ENCODE assay signal across 17 cellular contexts in genomic region chr12:69412655-69413054, GRCh38. TPM values are rescaled to one million over a fixed set of nuclear protein-coding genes. Genes with fewer than 3 reads are reported as not detected.
DNase-seq lines count a peak whose midpoint lies in the region; ATAC-seq and TF ChIP-seq lines count a peak whose summit lies in the region.
"Had no signal": no experiment of that assay in that cellular context is flagged by ENCODE, and none has a peak within 500 bp of the region (broad histone marks: within the 10 kb centered on the region; RNA-seq: fewer than 3 reads in every experiment).

No MANE protein-coding gene starts in this region.

- no peak overlapping the region for H3K4me3 ChIP-seq in Caco-2 (ENCODE audit: low read depth, low read length)
- H3K4me3 ChIP-seq in IMR-90 (ENCODE audit: insufficient read depth, low read depth, low read length) = no peak overlapping the region
- H3K4me3 ChIP-seq in trophoblast cell (ENCODE audit: low read depth, low read length) = no peak overlapping the region
- H3K4me3 ChIP-seq: BLaER1 had no signal

- H2AK9ac ChIP-seq in IMR-90 (replicated peaks; ENCODE audit: low read depth, low read length, poor library complexity) = no peak overlapping the region

- CTCF ChIA-PET in Caco-2 (lab: Charles Lee) (no interaction called here), IMR-90 (lab: Yijun Ruan, JAX) (interaction anchor here (0.7 kb wide), 1 partner anchor 160 kb away, joined by 4 read pairs; no protein-coding TSS in a partner anchor)

- no peak overlapping the region for H3K4me3 Mint-ChIP-seq in Caco-2 (ENCODE audit: unreplicated experiment)
- H3K4me3 Mint-ChIP-seq in central memory CD8-positive, alpha-beta T cell = no peak overlapping the region
- H3K4me3 Mint-ChIP-seq: CD14-positive monocyte; CD4-positive, alpha-beta memory T cell had no signal

- no peak for TF ChIP-seq POLR2A in IMR-90 (IDR thresholded peaks at IDR 0.05; ENCODE audit: low read depth, low read length)

- no peak overlapping the region for H3K9ac ChIP-seq in IMR-90 (ENCODE audit: low read depth, low read length)
- H3K9ac ChIP-seq in trophoblast cell (ENCODE audit: low read length) = no peak overlapping the region
- H3K9ac ChIP-seq: BLaER1 had no signal

- H3K14ac ChIP-seq in IMR-90 (replicated peaks; ENCODE audit: low read depth, low read length) (no peak overlapping the region), trophoblast cell (ENCODE audit: low read length) (no peak overlapping the region)

- H2BK15ac ChIP-seq in IMR-90 (ENCODE audit: low read depth, low read length) = no peak overlapping the region

- dilution Hi-C loops in IMR-90 (cut with HindIII; ENCODE audit: low sequenced_read_pairs, unreplicated experiment) = no loop called here

- H2BK120ac ChIP-seq in IMR-90 (ENCODE audit: low read depth, low read length) = no peak overlapping the region
- H2BK120ac ChIP-seq in trophoblast cell (ENCODE audit: insufficient read depth, low read length, poor library complexity) = no peak overlapping the region

- H4K20me1 ChIP-seq in IMR-90 (ENCODE audit: insufficient read depth, low read length) = no peaks in the 10 kb centered on the region
- H4K20me1 ChIP-seq: BLaER1 had no signal

- no peak overlapping the region; the same call in 1 of the 2 replicates for H4K91ac ChIP-seq in IMR-90 (ENCODE audit: insufficient read depth, low read depth, low read length)
- peak overlapping the region; percentile 43 for H4K91ac ChIP-seq in trophoblast cell (ENCODE audit: low read depth, low read length)

- no peak overlapping the region for H3K4me2 ChIP-seq in IMR-90 (ENCODE audit: low read depth, low read length)
- no peak overlapping the region for H3K4me2 ChIP-seq in trophoblast cell (ENCODE audit: low read length)
- H3K4me2 ChIP-seq: BLaER1 had no signal

- H3K4ac ChIP-seq in IMR-90 (ENCODE audit: low read depth, low read length) (no peak overlapping the region), trophoblast cell (ENCODE audit: low read depth, low read length) (no peak overlapping the region)

- peak overlapping the region; percentile 78 for H2BK12ac ChIP-seq in trophoblast cell (ENCODE audit: low read length)

- H2BK5ac ChIP-seq in IMR-90 (ENCODE audit: low read depth, low read length, poor library complexity, severe bottlenecking) = no peak overlapping the region
- H2BK5ac ChIP-seq in trophoblast cell (ENCODE audit: low read depth, low read length, poor library complexity) = no peak overlapping the region

- H3K18ac ChIP-seq in IMR-90 (ENCODE audit: low read depth, low read length) = no peak overlapping the region
- H3K18ac ChIP-seq in trophoblast cell (ENCODE audit: low read length) = no peak overlapping the region

- H3K79me1 ChIP-seq in IMR-90 (ENCODE audit: low read depth in 1 of 2, low read length in 2 of 2) (peaks cover 0 to 3% of the 10 kb centered on the region in 2 experiments; a peak in 1 of 4 replicates), trophoblast cell (ENCODE audit: low read length) (peaks cover 27% of the 10 kb centered on the region)

- H3K27ac ChIP-seq in IMR-90 (ENCODE audit: insufficient read depth, low read length) = no peak overlapping the region
- no peak overlapping the region for H3K27ac ChIP-seq in trophoblast cell (ENCODE audit: low read depth, low read length)
- H3K27ac ChIP-seq: BLaER1 had no signal

- H3K36me3 ChIP-seq in Caco-2 (ENCODE audit: control insufficient read depth, insufficient read depth, low read length) = no peaks in the 10 kb centered on the region
- H3K36me3 ChIP-seq in IMR-90 (ENCODE audit: control insufficient read depth, insufficient read depth, low read length) = no peaks in the 10 kb centered on the region
- H3K36me3 ChIP-seq in trophoblast cell (ENCODE audit: control insufficient read depth in 1 of 2, insufficient read depth in 2 of 2, low read length in 2 of 2) = no peaks in the 10 kb centered on the region

- H3K27me3 Mint-ChIP-seq in Caco-2 (ENCODE audit: insufficient read depth, unreplicated experiment) = no peaks in the 10 kb centered on the region
- no peaks in the 10 kb centered on the region for H3K27me3 Mint-ChIP-seq in central memory CD8-positive, alpha-beta T cell
- H3K27me3 Mint-ChIP-seq: CD4-positive, alpha-beta memory T cell had no signal

- no peak overlapping the region for H2AFZ ChIP-seq in IMR-90 (replicated peaks; ENCODE audit: low read length, poor library complexity)
- no peak overlapping the region for H2AFZ ChIP-seq in trophoblast cell (ENCODE audit: insufficient read depth, low read length, poor library complexity)

- in situ Hi-C loops in IMR-90 (cut with MboI; ENCODE audit: low sequenced_read_pairs) = no loop called here

- ATAC-seq in IMR-90 (ENCODE audit: low read depth) (no peak), HG03521 (IDR thresholded peaks at IDR 0.05; ENCODE audit: unreplicated experiment) (no peak), HG02840 (IDR thresholded peaks at IDR 0.05; ENCODE audit: low FRiP score, unreplicated experiment) (no peak)
- no peak for ATAC-seq in central memory CD8-positive, alpha-beta T cell (replicated peaks; ENCODE audit: extremely low read depth, poor library complexity, severe bottlenecking)
- ATAC-seq: HCT116 had no signal

- no peak overlapping the region for H3K56ac ChIP-seq in IMR-90 (ENCODE audit: extremely low read depth, insufficient read depth, low read length)

- peaks cover 33% of the 10 kb centered on the region for H3K4me1 ChIP-seq in Caco-2
- H3K4me1 ChIP-seq in IMR-90 (ENCODE audit: control insufficient read depth, insufficient read depth, low read length) = peaks cover 10% of the 10 kb centered on the region
- peaks cover 20% of the 10 kb centered on the region in 2 experiments for H3K4me1 ChIP-seq in trophoblast cell (ENCODE audit: control insufficient read depth in 1 of 2, insufficient read depth in 2 of 2, low read length in 2 of 2)

- H2BK20ac ChIP-seq in IMR-90 (ENCODE audit: low read depth, low read length) = no peak overlapping the region

- H3K27me3 ChIP-seq in Caco-2 (replicated peaks; ENCODE audit: control insufficient read depth, insufficient read depth, low read length) (no peaks in the 10 kb centered on the region), IMR-90 (ENCODE audit: control insufficient read depth, insufficient read depth, low read length) (no peaks in the 10 kb centered on the region), trophoblast cell (ENCODE audit: insufficient read depth, low read length) (no peaks in the 10 kb centered on the region)
- H3K27me3 ChIP-seq: BLaER1 had no signal

- BruUV-seq in Caco-2 (replicated peaks; lab: Mats Ljungman, UMichigan) (no TSS peak), IMR-90 (replicated peaks; lab: Mats Ljungman, UMichigan) (no TSS peak)

- H3K9me3 ChIP-seq in Caco-2 (no peaks in the 10 kb centered on the region), IMR-90 (ENCODE audit: control insufficient read depth, insufficient read depth, low read length) (no peaks in the 10 kb centered on the region), trophoblast cell (ENCODE audit: insufficient read depth, low read depth, low read length) (no peaks in the 10 kb centered on the region)
- H3K9me3 ChIP-seq: BLaER1 had no signal

- H4K5ac ChIP-seq in IMR-90 (ENCODE audit: low read depth, low read length) = no peak overlapping the region

- peaks cover 7% of the 10 kb centered on the region; the same call in 1 of the 2 replicates for H3K9me1 ChIP-seq in IMR-90 (ENCODE audit: insufficient read depth, low read length)

- peaks cover 37% of the 10 kb centered on the region for H3K4me1 Mint-ChIP-seq in Caco-2 (ENCODE audit: low read depth, unreplicated experiment)
- no peaks in the 10 kb centered on the region for H3K4me1 Mint-ChIP-seq in central memory CD8-positive, alpha-beta T cell
- H3K4me1 Mint-ChIP-seq: CD14-positive monocyte; CD4-positive, alpha-beta memory T cell had no signal

- H3K79me2 ChIP-seq in trophoblast cell (ENCODE audit: control insufficient read depth, insufficient read depth, low read length, poor library complexity) = no peaks in the 10 kb centered on the region

- H3K36me3 Mint-ChIP-seq in Caco-2 (ENCODE audit: insufficient read depth, unreplicated experiment) = peaks cover 24% of the 10 kb centered on the region
- peaks cover 3% of the 10 kb centered on the region for H3K36me3 Mint-ChIP-seq in central memory CD8-positive, alpha-beta T cell (ENCODE audit: insufficient read depth)

- WGBS in IMR-90 (ENCODE audit: extremely low coverage in 2 of 2, insufficient read length in 1 of 2), 2 experiments = 93% methylated on average over 2 of the region's 3 CpGs; no CpG with 5 or more reads in 1 of the 2 experiments
- WGBS in trophoblast cell (ENCODE audit: extremely low coverage, insufficient coverage, insufficient read length) = no CpG with 5 or more reads among the region's 3 CpGs

- POLR2A ChIA-PET in Caco-2 (lab: Charles Lee) = no interaction called here
- POLR2A ChIA-PET in IMR-90 (lab: Charles Lee; ENCODE audit: unreplicated experiment) = no interaction called here

- DNase-seq in Caco-2 = no peak
- DNase-seq in IMR-90 = no peak
- no peak for DNase-seq in central memory CD8-positive, alpha-beta T cell (ENCODE audit: low spot score in 2 of 2)
- no peak for DNase-seq in trophoblast cell
- DNase-seq in foreskin melanocyte = no peak
- DNase-seq: Calu3; CD4-positive, alpha-beta memory T cell; DMS79 treated with DMSO at 0.1 percent for 48 hours; GF-D8; GOT3; H7; KG1 had no signal

- no peak for TF ChIP-seq RAD21 in IMR-90 (IDR thresholded peaks at IDR 0.05; ENCODE audit: low read length)

- no peak overlapping the region for H4K12ac ChIP-seq in trophoblast cell (ENCODE audit: low read depth, low read length)

- H4K8ac ChIP-seq in IMR-90 (ENCODE audit: low read depth in 2 of 2, low read length in 2 of 2) (no peak overlapping the region), trophoblast cell (ENCODE audit: low read depth, low read length) (no peak overlapping the region)

- peak overlapping the region; percentile 80 for H3K27ac Mint-ChIP-seq in Caco-2 (ENCODE audit: unreplicated experiment)
- peak overlapping the region; percentile 29 for H3K27ac Mint-ChIP-seq in central memory CD8-positive, alpha-beta T cell (ENCODE audit: low read depth)

- intact Hi-C loops in Caco-2 (cut with micrococcal nuclease; ENCODE audit: unreplicated experiment) = no loop called here
- intact Hi-C loops in IMR-90 (cut with micrococcal nuclease) = no loop called here

- H3K23ac ChIP-seq in IMR-90 (ENCODE audit: low read depth, low read length) (no peak overlapping the region), trophoblast cell (ENCODE audit: low read length) (no peak overlapping the region)

- no peaks in the 10 kb centered on the region for H3K9me3 Mint-ChIP-seq in Caco-2 (ENCODE audit: unreplicated experiment)
- no peaks in the 10 kb centered on the region for H3K9me3 Mint-ChIP-seq in central memory CD8-positive, alpha-beta T cell
- H3K9me3 Mint-ChIP-seq: CD4-positive, alpha-beta memory T cell had no signal

- peak overlapping the region; percentile 15; the same call in 1 of the 2 replicates for H2AK5ac ChIP-seq in IMR-90 (ENCODE audit: low read depth, low read length)
- H2AK5ac ChIP-seq in trophoblast cell (ENCODE audit: low read length) = no peak overlapping the region

- TF ChIP-seq CTCF in Caco-2 (IDR thresholded peaks at IDR 0.05; ENCODE audit: insufficient read depth in 1 of 2, low read depth in 1 of 2, low read length in 1 of 2, severe bottlenecking in 1 of 2, unreplicated experiment in 1 of 2) (no peak), IMR-90 (conservative IDR thresholded peaks at IDR 0.05; ENCODE audit: low read depth, low read length) (no peak)

RNA-seq across cellular contexts. Expression of gene YEATS4, which starts 53.1 kb away (rescaled TPM):
- 40.9 and 42.6 TPM in 2 replicates for total RNA-seq in Caco-2 (2022)
- total RNA-seq in IMR-90 (2012; rRNA removed) = 15.1 and 17.8 TPM in 2 replicates
- 6.9 and 10.0 TPM in 2 replicates for polyA plus RNA-seq in IMR-90 (2012; rRNA removed)
- 23.0 and 30.8 TPM in 2 replicates for polyA plus RNA-seq in IMR-90 (2012; cell fraction: cytosol; rRNA removed)
- polyA plus RNA-seq in IMR-90 (2012; cell fraction: nucleus; rRNA removed; ENCODE audit: low replicate concordance) = 7.0 and 14.9 TPM in 2 replicates
- 13.2 and 13.5 TPM in 2 replicates for polyA plus RNA-seq in trophoblast cell (2013)

RNA-seq across cellular contexts. Expression of gene FRS2, which starts 57.5 kb away (rescaled TPM):
- total RNA-seq in Caco-2 (2022) (82.3 and 86.5 TPM in 2 replicates), IMR-90 (2012; rRNA removed) (58.3 and 65.8 TPM in 2 replicates)
- 12.4 and 13.0 TPM in 2 replicates for polyA plus RNA-seq in IMR-90 (2012; rRNA removed)
- polyA plus RNA-seq in IMR-90 (2012; cell fraction: cytosol; rRNA removed) = 2.9 and 5.7 TPM in 2 replicates
- 4.4 and 27.1 TPM in 2 replicates for polyA plus RNA-seq in IMR-90 (2012; cell fraction: nucleus; rRNA removed; ENCODE audit: low replicate concordance)
- polyA plus RNA-seq in trophoblast cell (2013) = 19.9 and 20.5 TPM in 2 replicates
